In the genomic region with DNA sequence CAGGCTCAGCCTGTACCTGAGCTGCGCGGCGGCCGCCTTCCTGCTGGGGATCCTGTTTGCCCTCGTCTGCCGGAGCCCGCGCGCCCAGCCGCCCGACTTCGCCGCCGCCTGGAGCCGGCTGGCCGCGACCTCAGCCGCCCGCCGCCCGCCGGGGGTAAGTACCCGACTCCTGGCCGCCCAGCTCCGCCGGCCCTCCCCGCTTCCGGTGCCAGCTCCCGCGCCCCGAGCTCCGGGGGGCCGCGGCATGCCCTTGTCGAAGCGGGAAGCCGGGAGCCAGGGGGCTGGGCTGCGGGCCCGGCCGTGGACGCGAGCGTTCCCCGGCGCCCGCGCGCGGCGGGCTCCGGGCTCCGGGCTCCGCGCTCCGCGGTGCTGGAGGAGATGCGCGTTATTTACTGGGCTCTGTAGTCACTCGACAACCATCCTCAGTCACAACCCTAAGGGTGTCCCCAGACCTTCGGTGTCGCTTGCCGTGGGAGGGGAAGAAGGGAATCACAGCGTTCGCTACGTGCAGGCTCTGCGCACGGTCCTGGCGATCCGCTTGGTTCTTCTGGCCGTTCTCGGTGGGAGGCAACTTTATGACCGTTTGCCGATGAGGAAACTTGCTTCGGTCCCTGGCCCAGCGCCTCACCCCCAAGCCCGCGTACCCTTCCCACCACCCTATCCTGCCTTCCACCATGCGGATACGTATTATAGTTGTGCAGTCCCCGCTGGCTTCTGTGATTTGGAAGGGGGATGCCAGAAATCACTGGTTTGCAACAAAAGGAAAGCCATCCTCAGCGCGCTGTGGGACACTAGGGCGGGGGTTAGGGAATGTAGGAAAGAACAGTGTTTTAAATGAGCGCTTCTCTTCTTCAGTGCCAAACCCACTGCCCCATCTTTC, we compare ENCODE assay signal across 8 cellular contexts. TPM values are rescaled to one million over a fixed set of nuclear protein-coding genes. Genes with fewer than 3 reads are reported as not detected.
DNase-seq lines count a peak whose midpoint lies in the region; ATAC-seq and TF ChIP-seq lines count a peak whose summit lies in the region.

No MANE protein-coding gene starts in this region.

- POLR2A ChIA-PET in CD8-positive, alpha-beta memory T cell (lab: Charles Lee), result interaction anchor here (0.6 to 1.0 kb wide), 5 partner anchors 9 to 392 kb away, joined by 3 to 9 read pairs (median 3); a partner anchor contains a TSS

- DNase-seq in CD8-positive, alpha-beta memory T cell, result peak; percentile 20 to 65 (median 48)
- DNase-seq in HT-29 (ENCODE audit: low spot score) (peak; percentile 35), coronary artery (ENCODE audit: low spot score) (no peak), left colon (peak; percentile 58 to 63), NCI-H187 treated with DMSO at 0.1 percent for 48 hours (lab: John Stamatoyannopoulos, UW) (no peak)
- peak; percentile 22 for DNase-seq in activated CD4-positive, CD25-positive, alpha-beta regulatory T cell treated with anti-CD3 and anti-CD28 coated beads, Interleukin-2, amount 50 U/mL, for 16 hours (ENCODE audit: low read depth, low spot score)
- peak; percentile 58 for DNase-seq in stimulated activated CD4-positive, alpha-beta T cell treated with anti-CD3 and anti-CD28 coated beads, Interleukin-1b, Interleukin-23, amount 100 ng/mL, for 48 hours

- intact Hi-C loops in left colon (cut with DNase I, micrococcal nuclease), result no loop called here

- H3K27me3 Mint-ChIP-seq in CD8-positive, alpha-beta memory T cell, result no peaks in the 10 kb centered on the region

- no peaks in the 10 kb centered on the region for H3K27me3 ChIP-seq in CD8-positive, alpha-beta memory T cell (ENCODE audit: insufficient read depth, low read length, poor library complexity, severe bottlenecking)

- peaks cover 21 to 53% (median 50%) of the 10 kb centered on the region in 3 donors for H3K4me1 Mint-ChIP-seq in CD8-positive, alpha-beta memory T cell

- H3K4me1 ChIP-seq in CD8-positive, alpha-beta memory T cell (ENCODE audit: insufficient read depth, low read length), result peaks cover 28% of the 10 kb centered on the region

- no peaks in the 10 kb centered on the region for H3K9me3 ChIP-seq in CD8-positive, alpha-beta memory T cell (ENCODE audit: low read length)

- H3K27ac ChIP-seq in CD8-positive, alpha-beta memory T cell (ENCODE audit: low read depth, low read length), result peak overlapping the region; percentile 41
- H3K27ac ChIP-seq in coronary artery, result peak overlapping the region; percentile 76 to 96

- H3K36me3 Mint-ChIP-seq in CD8-positive, alpha-beta memory T cell, result peaks cover 0 to 7% (median 4%) of the 10 kb centered on the region in 3 donors

- peak overlapping the region; percentile 77 for H3K4me3 ChIP-seq in CD8-positive, alpha-beta memory T cell (ENCODE audit: low read length)
- peak overlapping the region; percentile 95 for H3K4me3 ChIP-seq in coronary artery

- no peaks in the 10 kb centered on the region for H3K9me3 Mint-ChIP-seq in CD8-positive, alpha-beta memory T cell

- peak overlapping the region; percentile 51 to 93 (median 88) for H3K27ac Mint-ChIP-seq in CD8-positive, alpha-beta memory T cell

- CTCF ChIA-PET in CD8-positive, alpha-beta memory T cell (lab: Charles Lee), result interaction anchor here (1.5 kb wide), 1 partner anchor 11 kb away, joined by 3 read pairs; no protein-coding TSS in a partner anchor

- ATAC-seq in GM19467 (IDR thresholded peaks at IDR 0.05; ENCODE audit: unreplicated experiment) (peak; percentile 12), left colon (peak; percentile 28)

- peak overlapping the region; percentile 89 to 96 (median 92) for H3K4me3 Mint-ChIP-seq in CD8-positive, alpha-beta memory T cell

- TF ChIP-seq CTCF in coronary artery (IDR thresholded peaks at IDR 0.05), result no peak

- H3K36me3 ChIP-seq in CD8-positive, alpha-beta memory T cell (ENCODE audit: insufficient read depth, low read length), result no peaks in the 10 kb centered on the region

RNA-seq across cellular contexts. Expression of a gene that starts 0.9 kb away (rescaled TPM):
- 10 to 100 TPM; 17.7 to 18.2 TPM for total RNA-seq in CD8-positive, alpha-beta memory T cell
- 7.8 TPM for polyA plus RNA-seq in CD8-positive, alpha-beta memory T cell
- 3.3 and 4.8 TPM in 2 replicates for total RNA-seq in HT-29 (2014; rRNA removed; shearing (Covaris generic))
- total RNA-seq in left colon, result 10 to 100 TPM; 10.6 to 24.2 TPM

RNA-seq across cellular contexts. Expression of a gene that starts 6.5 kb away (rescaled TPM):
- total RNA-seq in CD8-positive, alpha-beta memory T cell, result 10 to 100 TPM; 49.9 to 50.1 TPM
- polyA plus RNA-seq in CD8-positive, alpha-beta memory T cell, result 107 TPM
- 7.1 and 8.0 TPM in 2 replicates for total RNA-seq in HT-29 (2014; rRNA removed; shearing (Covaris generic))
- 10 to 100 TPM; 13.9 to 14.0 TPM for total RNA-seq in left colon

Comparison
In these comparisons a context has a peak if more than half of its experiments do, and no peak if none do; other contexts are left out.
1. DNase-seq: peak in CD8-positive, alpha-beta memory T cell (5 of 5), HT-29 (single experiment), activated CD4-positive, CD25-positive, alpha-beta regulatory T cell treated with anti-CD3 and anti-CD28 coated beads, Interleukin-2, amount 50 U/mL, for 16 hours (single experiment), left colon (2 of 2) and stimulated activated CD4-positive, alpha-beta T cell treated with anti-CD3 and anti-CD28 coated beads, Interleukin-1b, Interleukin-23, amount 100 ng/mL, for 48 hours (single experiment); none in coronary artery (single experiment) and NCI-H187 treated with DMSO at 0.1 percent for 48 hours (single experiment).